ENCODE assay signal across 23 cellular contexts in the genomic region with DNA sequence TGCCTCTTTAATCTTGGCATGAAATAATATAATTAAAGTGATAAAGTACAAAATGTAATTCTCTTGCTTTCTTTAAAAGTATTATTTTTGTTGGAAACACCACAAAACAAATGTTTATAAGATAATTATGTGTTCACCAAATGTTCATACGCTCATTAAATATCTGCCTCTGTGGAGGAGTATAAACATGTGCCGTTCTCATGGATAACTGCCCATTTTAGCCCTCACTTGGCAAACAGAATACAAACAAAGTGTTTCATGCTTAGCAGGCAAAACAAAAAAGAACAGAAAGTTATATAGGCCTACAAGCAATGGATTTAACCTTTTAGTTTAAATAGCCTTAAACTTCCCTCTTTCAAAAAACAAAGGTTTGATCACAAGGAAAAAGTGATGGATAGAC.
DNase-seq lines count a peak whose midpoint lies in the region; ATAC-seq and TF ChIP-seq lines count a peak whose summit lies in the region.
"Had no signal": no experiment of that assay in that cellular context is flagged by ENCODE, and none has a peak within 500 bp of the region (broad histone marks: within the 10 kb centered on the region; RNA-seq: fewer than 3 reads in every experiment).

No MANE protein-coding gene starts in this region.

- H3K27me3 ChIP-seq in ACC112 (ENCODE audit: insufficient read depth, low read length) (no peaks in the 10 kb centered on the region), prostate gland (replicated peaks; ENCODE audit: insufficient read depth) (no peaks in the 10 kb centered on the region)
- H3K27me3 ChIP-seq: thyroid gland had no signal

- TF ChIP-seq CTCF in prostate gland (IDR thresholded peaks at IDR 0.05), result no peak

- no peaks in the 10 kb centered on the region for H3K4me1 ChIP-seq in ACC112 (ENCODE audit: control insufficient read depth, insufficient read depth, low read length, unreplicated experiment)
- no peaks in the 10 kb centered on the region for H3K4me1 ChIP-seq in prostate gland (replicated peaks)
- H3K4me1 ChIP-seq: thyroid gland had no signal

- no peak for TF ChIP-seq POLR2A in prostate gland (IDR thresholded peaks at IDR 0.05)

- peak; percentile 4 for DNase-seq in NCI-H1694 (lab: John Stamatoyannopoulos, UW)
- DNase-seq in fibroblast of gingiva (ENCODE audit: low read depth), result peak; percentile 82
- DNase-seq in prostate gland (ENCODE audit: low spot score), result peak; percentile 51
- no peak for DNase-seq in DMS153 treated with DMSO at 0.1 percent for 48 hours (lab: John Stamatoyannopoulos, UW; ENCODE audit: unreplicated experiment)
- no peak for DNase-seq in activated T-cell treated with anti-CD3 and anti-CD28 coated beads for 4 hours
- DNase-seq: activated CD8-positive, alpha-beta memory T cell treated with anti-CD3 and anti-CD28 coated beads for 24 hours; activated naive CD4-positive, alpha-beta T cell treated with anti-CD3 and anti-CD28 coated beads, Interleukin-2, amount 10 ng/mL, durations not matched to agents 7 days and 5 days; CD8-positive, alpha-beta T cell; cerebellar nuclear complex; DMS53; erythroblast; KBM-7; MV-4-11; naive thymus-derived CD8-positive, alpha-beta T cell; NCI-H187; SHP77 treated with DMSO at 0.1 percent for 48 hours; small intestine; stimulated activated naive CD4-positive, alpha-beta T cell treated with Interleukin-2 at 50 U/mL for 16 hours; thyroid gland had no signal

- H3K79me2 ChIP-seq in ACC112 (ENCODE audit: control insufficient read depth, insufficient read depth, low read length, unreplicated experiment), result no peaks in the 10 kb centered on the region

- 6% methylated on average over 2 of the region's 2 CpGs for WGBS in prostate gland

- no peaks in the 10 kb centered on the region for H3K9me3 ChIP-seq in prostate gland
- H3K9me3 ChIP-seq: thyroid gland had no signal

- ATAC-seq in HG03139 (IDR thresholded peaks at IDR 0.05; ENCODE audit: unreplicated experiment) (no peak), GM21825 (IDR thresholded peaks at IDR 0.05; ENCODE audit: unreplicated experiment) (no peak)
- ATAC-seq: activated CD4-positive, CD25-positive, alpha-beta regulatory T cell treated with anti-CD3 and anti-CD28 coated beads, Interleukin-2, amount 50 U/mL, for 24 hours; CD8-positive, alpha-beta T cell; naive thymus-derived CD8-positive, alpha-beta T cell had no signal

- H2AFZ ChIP-seq in ACC112 (ENCODE audit: low read length, unreplicated experiment), result no peak overlapping the region

- H3K36me3 ChIP-seq in ACC112 (ENCODE audit: insufficient read depth, low read length) (no peaks in the 10 kb centered on the region), prostate gland (no peaks in the 10 kb centered on the region)
- H3K36me3 ChIP-seq: thyroid gland had no signal

- peak overlapping the region; percentile 32; the same call in 1 of the 2 replicates for H3K27ac ChIP-seq in ACC112 (ENCODE audit: low read depth, low read length)
- peak overlapping the region in 1 of 2 donors; percentile 43 for H3K27ac ChIP-seq in prostate gland
- H3K27ac ChIP-seq: thyroid gland had no signal

- H3K4me3 ChIP-seq in ACC112 (ENCODE audit: low read depth, low read length) (no peak overlapping the region), prostate gland (no peak overlapping the region)
- H3K4me3 ChIP-seq: thyroid gland had no signal

- intact Hi-C loops in prostate gland (cut with DNase I), result no loop called here

Comparison
In these comparisons a context has a peak if more than half of its experiments do, and no peak if none do; other contexts are left out.
1. DNase-seq: peak in NCI-H1694 (single experiment), fibroblast of gingiva (single experiment) and prostate gland (single experiment); none in DMS153 treated with DMSO at 0.1 percent for 48 hours (single experiment) and activated T-cell treated with anti-CD3 and anti-CD28 coated beads for 4 hours (single experiment).